ENCODE assay signal across 19 cellular contexts in the genomic region with DNA sequence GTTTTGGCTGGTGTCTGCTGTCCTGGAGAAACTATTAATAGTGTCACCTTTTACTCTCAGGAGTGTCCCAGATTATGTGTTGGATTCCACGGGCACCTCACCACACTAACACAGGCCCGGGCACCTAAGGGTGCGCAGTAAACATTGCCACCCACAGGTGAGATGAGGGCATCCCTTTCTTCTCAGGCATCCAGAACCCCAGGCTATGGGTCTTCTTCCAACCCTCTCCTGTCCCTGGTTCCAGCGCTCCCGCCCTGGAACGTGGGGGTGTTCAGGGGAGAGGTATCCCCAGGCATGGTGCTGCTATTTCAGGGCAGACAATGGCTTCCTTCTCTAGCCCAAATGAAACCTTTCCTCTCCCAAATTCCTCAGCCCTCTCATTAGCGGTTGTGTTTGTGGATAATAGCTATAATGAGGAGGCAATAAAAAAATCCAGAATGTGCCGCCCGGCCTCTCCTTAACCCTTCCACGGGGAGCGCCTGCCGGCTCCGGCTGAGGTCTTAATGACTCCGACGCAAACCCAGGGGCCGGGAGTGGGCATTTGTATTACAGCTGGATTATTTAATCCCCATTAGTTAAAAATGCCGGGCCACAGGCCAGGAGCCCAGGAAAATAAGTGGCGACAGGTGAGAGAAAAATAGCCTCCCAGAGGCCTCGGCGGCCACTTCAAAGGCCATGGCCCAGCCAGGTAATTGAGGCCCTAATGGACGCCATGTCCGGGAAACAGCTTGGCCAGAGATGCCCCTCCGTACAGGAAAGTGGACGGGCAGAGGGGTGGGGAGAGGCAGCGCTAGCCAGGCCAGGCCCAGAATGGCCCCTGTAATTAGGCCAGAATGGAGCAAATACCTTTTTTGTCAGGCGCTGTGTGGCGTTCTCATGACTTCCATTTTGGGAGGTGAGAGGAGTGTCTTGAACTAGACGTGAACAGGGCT.
DNase-seq lines count a peak whose midpoint lies in the region; ATAC-seq and TF ChIP-seq lines count a peak whose summit lies in the region.
"Had no signal": no experiment of that assay in that cellular context is flagged by ENCODE, and none has a peak within 500 bp of the region (broad histone marks: within the 10 kb centered on the region; RNA-seq: fewer than 3 reads in every experiment).

No MANE protein-coding gene starts in this region.

- no peaks in the 10 kb centered on the region for H3K36me3 ChIP-seq in Loucy (ENCODE audit: insufficient read depth, low read length)
- H3K36me3 ChIP-seq in spleen = no peaks in the 10 kb centered on the region

- WGBS in spleen, 5 donors = 85 to 89% (median 87%) methylated on average over 28 of the region's 28 CpGs

- no peaks in the 10 kb centered on the region for H3F3A ChIP-seq in Loucy (ENCODE audit: low read depth)

- H3K4me2 ChIP-seq in Loucy (ENCODE audit: low read depth, low read length, poor library complexity, severe bottlenecking) = no peak overlapping the region

- no peaks in the 10 kb centered on the region for H4K20me1 ChIP-seq in Loucy (ENCODE audit: insufficient read depth, low read length, poor library complexity, severe bottlenecking)

- H3K27me3 ChIP-seq in Loucy (ENCODE audit: insufficient read depth, low read length, poor library complexity, severe bottlenecking) = no peaks in the 10 kb centered on the region
- H3K27me3 ChIP-seq in spleen (replicated peaks in 1 of 7) = peaks cover 0 to 22% (median 0%) of the 10 kb centered on the region in 7 donors

- 0 out of 2 replicates have a peak, but pooled peaks have one; percentile 15 for TF ChIP-seq CTCF in Loucy (conservative IDR thresholded peaks at IDR 0.05; ENCODE audit: low read length)
- no peak for TF ChIP-seq CTCF in spleen (IDR thresholded peaks at IDR 0.05 in 8 of 11, conservative IDR thresholded peaks at IDR 0.05 in 3 of 11)

- TF ChIP-seq POLR2A in spleen (IDR thresholded peaks at IDR 0.05) = no peak

- H3K9me3 ChIP-seq in Loucy (ENCODE audit: insufficient read depth, low read depth, low read length) (peaks cover 4% of the 10 kb centered on the region; the same call in 1 of the 2 replicates), spleen (peaks cover 0 to 18% (median 10%) of the 10 kb centered on the region in 8 donors)

- DNase-seq in NCI-H1092 treated with DMSO at 0.1 percent for 48 hours (lab: John Stamatoyannopoulos, UW) (peak; percentile 14), NCI-H1092 (lab: John Stamatoyannopoulos, UW) (no peak), ecto neural progenitor cell (ENCODE audit: low spot score) (peak; percentile 41), spleen (peak; percentile 49), D341Med (ENCODE audit: low spot score) (no peak)
- DNase-seq: Calu3; CD4-positive, alpha-beta memory T cell; DMS79; GM23248; NCI-H2107; NCI-H446; NCI-H69 had no signal

- H3K4me1 ChIP-seq in Loucy (ENCODE audit: insufficient read depth, low read length, poor library complexity, severe bottlenecking) (no peaks in the 10 kb centered on the region), spleen (no peaks in the 10 kb centered on the region)

- H3K9me2 ChIP-seq in Loucy (replicated peaks; ENCODE audit: low read depth, low read length) = no peaks in the 10 kb centered on the region

- H3K79me2 ChIP-seq in Loucy (ENCODE audit: insufficient read depth, low read length) = no peaks in the 10 kb centered on the region

- H3K9ac ChIP-seq in Loucy (ENCODE audit: low read depth, low read length, poor library complexity, severe bottlenecking) = no peak overlapping the region
- H3K9ac ChIP-seq: GM23248 had no signal

- no peak overlapping the region for H2AFZ ChIP-seq in Loucy (ENCODE audit: low read length)
- H2AFZ ChIP-seq: GM23248 had no signal

- intact Hi-C loops in spleen (cut with DNase I; ENCODE audit: low total_unique reads) = no loop called here

- ATAC-seq in GM21619 (IDR thresholded peaks at IDR 0.05; ENCODE audit: unreplicated experiment) (no peak), HG02798 (IDR thresholded peaks at IDR 0.05; ENCODE audit: poor library complexity, unreplicated experiment) (no peak)
- ATAC-seq: K562, Panc1, Right ventricle myocardium inferior had no signal

- H3K27ac ChIP-seq in spleen = no peak overlapping the region
- H3K27ac ChIP-seq: 22Rv1, GM23248 had no signal

- H3K4me3 ChIP-seq in Loucy (ENCODE audit: low read length, poor library complexity, severe bottlenecking) (no peak overlapping the region), spleen (no peak overlapping the region)
- H3K4me3 ChIP-seq: GM23248, K562 had no signal

Comparison
In these comparisons a context has a peak if more than half of its experiments do, and no peak if none do; other contexts are left out.
1. DNase-seq: peak in NCI-H1092 treated with DMSO at 0.1 percent for 48 hours (single experiment), ecto neural progenitor cell (single experiment) and spleen (single experiment); none in NCI-H1092 (single experiment) and D341Med (single experiment).